ENCODE assay signal across 14 cellular contexts in genomic region chr9:127629468-127630081, GRCh38. TPM values are rescaled to one million over a fixed set of nuclear protein-coding genes. Genes with fewer than 3 reads are reported as not detected.
DNase-seq lines count a peak whose midpoint lies in the region; FAIRE-seq and TF ChIP-seq lines count a peak whose summit lies in the region.
"Had no signal": no experiment of that assay in that cellular context is flagged by ENCODE, and none has a peak within 500 bp of the region (broad histone marks: within the 10 kb centered on the region; RNA-seq: fewer than 3 reads in every experiment).

No MANE protein-coding gene starts in this region.

- no peak overlapping the region for H3K27ac Mint-ChIP-seq in HFFc6
- H3K27ac Mint-ChIP-seq in endodermal cell, result peak overlapping the region; percentile 75
- H3K27ac Mint-ChIP-seq: CD4-positive, CD25-positive, alpha-beta regulatory T cell had no signal

- peak; percentile 28 for TF ChIP-seq CTCF in AG09309 (IDR thresholded peaks at IDR 0.05; ENCODE audit: control insufficient read depth, insufficient read depth, low read depth, low read length, missing control alignments)
- peak; percentile 14; the same call in 1 of the 2 replicates for TF ChIP-seq CTCF in HFFc6 (IDR thresholded peaks at IDR 0.05)
- TF ChIP-seq CTCF in endodermal cell (conservative IDR thresholded peaks at IDR 0.05), result peak; percentile 64

- H4K8ac ChIP-seq in mesenchymal stem cell (ENCODE audit: low read length), result no peak overlapping the region

- no peak overlapping the region for H3K9ac ChIP-seq in endodermal cell (ENCODE audit: extremely low read depth, low read length, poor library complexity, severe bottlenecking)
- no peak overlapping the region for H3K9ac ChIP-seq in mesenchymal stem cell (ENCODE audit: low read length)

- H3K27me3 ChIP-seq in endodermal cell (ENCODE audit: control insufficient read depth, insufficient read depth, low read length, poor library complexity, severe bottlenecking) (no peaks in the 10 kb centered on the region), mesenchymal stem cell (ENCODE audit: control insufficient read depth in 1 of 2, insufficient read depth in 1 of 2, low read length in 2 of 2) (no peaks in the 10 kb centered on the region)
- H3K27me3 ChIP-seq: hepatocyte, sigmoid colon had no signal

- no peaks in the 10 kb centered on the region for H3K36me3 Mint-ChIP-seq in HFFc6 (ENCODE audit: low read depth)
- peaks cover 2% of the 10 kb centered on the region for H3K36me3 Mint-ChIP-seq in endodermal cell (ENCODE audit: low read depth)
- H3K36me3 Mint-ChIP-seq: CD4-positive, CD25-positive, alpha-beta regulatory T cell had no signal

- no peak overlapping the region for H3K23ac ChIP-seq in mesenchymal stem cell (ENCODE audit: low read length in 2 of 2)

- no peaks in the 10 kb centered on the region for H3K9me3 Mint-ChIP-seq in HFFc6
- H3K9me3 Mint-ChIP-seq in endodermal cell, result peaks cover 4% of the 10 kb centered on the region
- H3K9me3 Mint-ChIP-seq: CD4-positive, CD25-positive, alpha-beta regulatory T cell had no signal

- no peak overlapping the region for H2BK15ac ChIP-seq in mesenchymal stem cell (ENCODE audit: low read depth, poor library complexity, severe bottlenecking)

- H2BK5ac ChIP-seq in mesenchymal stem cell (ENCODE audit: low read depth, low read length, poor library complexity, severe bottlenecking), result no peak overlapping the region

- no peaks in the 10 kb centered on the region for H3K27me3 Mint-ChIP-seq in HFFc6 (ENCODE audit: insufficient read depth)
- H3K27me3 Mint-ChIP-seq in endodermal cell (ENCODE audit: insufficient read depth), result no peaks in the 10 kb centered on the region

- no peak overlapping the region for H4K91ac ChIP-seq in mesenchymal stem cell (ENCODE audit: low read length)

- no peak overlapping the region for H3K4me2 ChIP-seq in mesenchymal stem cell (ENCODE audit: low read length, poor library complexity, severe bottlenecking)
- H3K4me2 ChIP-seq: hepatocyte had no signal

- no peak overlapping the region for H2BK120ac ChIP-seq in mesenchymal stem cell (ENCODE audit: low read depth, low read length)

- WGBS in endodermal cell (ENCODE audit: insufficient coverage in 1 of 2, insufficient read length in 1 of 2), 2 experiments, result 86 to 92% methylated on average over 6 to 8 of the region's 8 CpGs
- WGBS in mesenchymal stem cell, result 90% methylated on average over 8 of the region's 8 CpGs

- no peak overlapping the region for H2BK12ac ChIP-seq in mesenchymal stem cell (ENCODE audit: low read length in 2 of 2)

- H3K79me1 ChIP-seq in mesenchymal stem cell (replicated peaks; ENCODE audit: low read length, poor library complexity, severe bottlenecking), result peaks cover 42% of the 10 kb centered on the region

- DNase-seq in AG09309 (ENCODE audit: low read depth) (no peak), HFFc6 (no peak), endodermal cell (peak; percentile 77), mesenchymal stem cell (peak; percentile 27), NCI-H526 (lab: John Stamatoyannopoulos, UW) (no peak), NOMO-1 treated with dmso at 0.1 percent for 144 hours (lab: John Stamatoyannopoulos, UW; ENCODE audit: unreplicated experiment) (no peak), GM19239 (ENCODE audit: insufficient read length, low spot score) (no peak)
- no peak for DNase-seq in activated CD8-positive, alpha-beta memory T cell treated with anti-CD3 and anti-CD28 coated beads, Interleukin-2, amount 50 U/mL, for 4 hours
- DNase-seq: activated CD4-positive, alpha-beta T cell treated with anti-CD3 and anti-CD28 coated beads, Interleukin-2, amount 50 U/mL, for 1 hour; CD4-positive, CD25-positive, alpha-beta regulatory T cell; effector CD8-positive, alpha-beta T cell; NCI-H1694; sigmoid colon had no signal

- no peak overlapping the region for H2AK5ac ChIP-seq in mesenchymal stem cell (ENCODE audit: low read length, severe bottlenecking)

- H3K4me1 ChIP-seq in endodermal cell (ENCODE audit: control insufficient read depth, insufficient read depth, low read length) (no peaks in the 10 kb centered on the region), mesenchymal stem cell (ENCODE audit: control insufficient read depth, insufficient read depth, low read depth, low read length) (peaks cover 11% of the 10 kb centered on the region)

- no peak for FAIRE-seq in GM19239 (lab: Jason Lieb, UNC)

- H2AFZ ChIP-seq in mesenchymal stem cell (ENCODE audit: low read depth, low read length), result no peak overlapping the region
- H2AFZ ChIP-seq: hepatocyte had no signal

- no peak overlapping the region for H3K4ac ChIP-seq in mesenchymal stem cell (ENCODE audit: low read depth in 1 of 2, low read length in 2 of 2)

- H3K36me3 ChIP-seq in endodermal cell (ENCODE audit: control insufficient read depth, insufficient read depth, low read length) (no peaks in the 10 kb centered on the region), mesenchymal stem cell (ENCODE audit: control insufficient read depth in 1 of 2, insufficient read depth in 2 of 2, low read depth in 1 of 2, low read length in 2 of 2) (peaks cover 4 to 10% of the 10 kb centered on the region in 2 experiments)
- H3K36me3 ChIP-seq: sigmoid colon had no signal

- H3K4me3 ChIP-seq in AG09309 (ENCODE audit: control insufficient read depth, low read depth, low read length) (no peak overlapping the region), endodermal cell (ENCODE audit: low read length) (no peak overlapping the region), mesenchymal stem cell (ENCODE audit: insufficient read depth in 1 of 2, low read depth in 1 of 2, low read length in 2 of 2) (no peak overlapping the region)
- H3K4me3 ChIP-seq: hepatocyte, sigmoid colon had no signal

- peak overlapping the region in 1 of 2 experiments; percentile 16 for H3K18ac ChIP-seq in mesenchymal stem cell (ENCODE audit: low read depth in 1 of 2, low read length in 2 of 2)

- H3K27ac ChIP-seq in endodermal cell (ENCODE audit: low read depth, low read length) (no peak overlapping the region), mesenchymal stem cell (ENCODE audit: low read length, poor library complexity, severe bottlenecking) (no peak overlapping the region)
- H3K27ac ChIP-seq: hepatocyte had no signal

- H3K9me3 ChIP-seq in endodermal cell (ENCODE audit: control insufficient read depth, low read length) (no peaks in the 10 kb centered on the region), mesenchymal stem cell (ENCODE audit: control insufficient read depth, low read length) (no peaks in the 10 kb centered on the region)
- H3K9me3 ChIP-seq: sigmoid colon had no signal

- H3K4me1 Mint-ChIP-seq in HFFc6 (ENCODE audit: low read depth) (no peaks in the 10 kb centered on the region), endodermal cell (peaks cover 36% of the 10 kb centered on the region)

- H3K14ac ChIP-seq in mesenchymal stem cell (ENCODE audit: low read length in 2 of 2), result peak overlapping the region in 1 of 2 experiments; percentile 51

- H3K4me3 Mint-ChIP-seq in HFFc6, result no peak overlapping the region
- no peak overlapping the region for H3K4me3 Mint-ChIP-seq in endodermal cell
- H3K4me3 Mint-ChIP-seq: CD4-positive, CD25-positive, alpha-beta regulatory T cell had no signal

RNA-seq across cellular contexts. Expression of gene STXBP1, which starts 17.5 kb away (rescaled TPM):
- 10 to 100 TPM; 61.9 to 90.7 (median 73.6) TPM for total RNA-seq in HFFc6 (2021; fragmentation: NEBNext Ultra II Directional; extraction: Animal tissue kit (Norgen Biotek cat#: 25700))
- 10 to 100 TPM; 27.8 to 46.8 TPM for total RNA-seq in endodermal cell
- 36.9 TPM for polyA plus RNA-seq in endodermal cell (2013, experiment 1 of 2)
- polyA plus RNA-seq in endodermal cell (2013, experiment 2 of 2), result 33.8 TPM
- 41.1 TPM for polyA plus RNA-seq in mesenchymal stem cell (2013, experiment 1 of 2)
- 40.3 TPM for polyA plus RNA-seq in mesenchymal stem cell (2013, experiment 2 of 2)

Comparison
In these comparisons a context has a peak if more than half of its experiments do, and no peak if none do; other contexts are left out.
1. DNase-seq: peak in endodermal cell (single experiment) and mesenchymal stem cell (single experiment); none in AG09309 (single experiment), HFFc6 (single experiment), NCI-H526 (0 of 2), activated CD8-positive, alpha-beta memory T cell treated with anti-CD3 and anti-CD28 coated beads, Interleukin-2, amount 50 U/mL, for 4 hours (single experiment), NOMO-1 treated with dmso at 0.1 percent for 144 hours (single experiment) and GM19239 (single experiment).
2. CTCF ChIP-seq: peak in every context shown above with its lines; median percentile 64 in endodermal cell; 28 in AG09309; 14 in HFFc6.